8 cellular contexts compared by ENCODE assay signal in genomic region chr22:20550851-20551744, GRCh38. TPM values are rescaled to one million over a fixed set of nuclear protein-coding genes. Genes with fewer than 3 reads are reported as not detected.
A peak's percentile ranks its signal among the peaks of the same experiment; 100 is the strongest.
DNase-seq lines count a peak whose midpoint lies in the region; ATAC-seq and TF ChIP-seq lines count a peak whose summit lies in the region.

No MANE protein-coding gene starts in this region.

- H3K4me2 ChIP-seq in PC-3 (ENCODE audit: low read length): no peak overlapping the region

- H3K27ac ChIP-seq in HUES48 (ENCODE audit: low read depth, low read length) (peak overlapping the region; percentile 59), psoas muscle (peak overlapping the region; percentile 93), PC-3 (ENCODE audit: low read length) (no peak overlapping the region)

- no peak overlapping the region for H3K4me3 ChIP-seq in HUES48 (ENCODE audit: low read depth, low read length)
- H3K4me3 ChIP-seq in psoas muscle: no peak overlapping the region
- H3K4me3 ChIP-seq in PC-3 (ENCODE audit: low read length): no peak overlapping the region

- H3K9me2 ChIP-seq in PC-3 (replicated peaks; ENCODE audit: low read length): no peaks in the 10 kb centered on the region

- intact Hi-C loops in Right ventricle myocardium superior (cut with DNase I) (loop anchor here (5.0 kb wide), 1 partner anchor 44 kb away; the partner anchor contains the start of gene MED15), psoas muscle (cut with DNase I) (loop anchor here (5.0 kb wide), 1 partner anchor 34 kb away; no protein-coding TSS in a partner anchor), PC-3 (cut with micrococcal nuclease) (no loop called here)

- no peak overlapping the region for H2AFZ ChIP-seq in PC-3 (ENCODE audit: low read length)

- H3K9me3 Mint-ChIP-seq in activated naive CD4-positive, alpha-beta T cell treated with anti-CD3 and anti-CD28 coated beads, Interleukin-2, amount 50 U/mL, for 24 hours: no peaks in the 10 kb centered on the region

- TF ChIP-seq CTCF in psoas muscle (IDR thresholded peaks at IDR 0.05) (no peak), PC-3 (conservative IDR thresholded peaks at IDR 0.05; ENCODE audit: low read depth, low read length) (no peak)

- peaks cover 65% of the 10 kb centered on the region for H3K79me2 ChIP-seq in PC-3 (ENCODE audit: low read length)

- DNase-seq in Right ventricle myocardium superior (no peak), psoas muscle (peak in 1 of 2 donors; percentile 58), H4 (ENCODE audit: low spot score) (no peak), PC-3 (no peak)

- ATAC-seq in Right ventricle myocardium superior (ENCODE audit: poor library complexity) (peak; percentile 24), psoas muscle (peak in 3 of 4 donors; percentile 23 to 35 (median 29)), GM19463 (IDR thresholded peaks at IDR 0.05; ENCODE audit: unreplicated experiment) (no peak), GM18511 (IDR thresholded peaks at IDR 0.05; ENCODE audit: unreplicated experiment) (no peak), PC-3 (no peak)

- no peaks in the 10 kb centered on the region for H3F3A ChIP-seq in PC-3 (ENCODE audit: low read length, unreplicated experiment)

- H3K4me1 ChIP-seq in HUES48 (ENCODE audit: control insufficient read depth, insufficient read depth, low read length) (peaks cover 16% of the 10 kb centered on the region; the same call in 1 of the 2 replicates), psoas muscle (peaks cover 93% of the 10 kb centered on the region), PC-3 (ENCODE audit: insufficient read depth, low read length) (no peaks in the 10 kb centered on the region)

- H3K36me3 ChIP-seq in HUES48 (ENCODE audit: control insufficient read depth, insufficient read depth, low read length) (peaks cover 36% of the 10 kb centered on the region), psoas muscle (ENCODE audit: insufficient read depth in 1 of 2, low read depth in 1 of 2) (peaks cover 0 to 5% of the 10 kb centered on the region in 2 donors), PC-3 (ENCODE audit: low read depth, low read length) (peaks cover 27% of the 10 kb centered on the region)

- peaks cover 8% of the 10 kb centered on the region; the same call in 1 of the 2 replicates for H4K20me1 ChIP-seq in PC-3 (ENCODE audit: low read length)

- H3K4me3 Mint-ChIP-seq in activated naive CD4-positive, alpha-beta T cell treated with anti-CD3 and anti-CD28 coated beads, Interleukin-2, amount 50 U/mL, for 24 hours: peak overlapping the region; percentile 77

- WGBS in psoas muscle, 3 donors: 50 to 65% (median 51%) methylated on average over 27 of the region's 27 CpGs

- peaks cover 7% of the 10 kb centered on the region for H3K36me3 Mint-ChIP-seq in activated naive CD4-positive, alpha-beta T cell treated with anti-CD3 and anti-CD28 coated beads, Interleukin-2, amount 50 U/mL, for 24 hours

- peak overlapping the region; percentile 92 for H3K27ac Mint-ChIP-seq in activated naive CD4-positive, alpha-beta T cell treated with anti-CD3 and anti-CD28 coated beads, Interleukin-2, amount 50 U/mL, for 24 hours

- H3K9me3 ChIP-seq in HUES48 (ENCODE audit: control insufficient read depth, insufficient read depth, low read length): no peaks in the 10 kb centered on the region
- H3K9me3 ChIP-seq in psoas muscle: no peaks in the 10 kb centered on the region
- no peaks in the 10 kb centered on the region for H3K9me3 ChIP-seq in PC-3 (ENCODE audit: low read length)

- H3K9ac ChIP-seq in HUES48 (ENCODE audit: low read depth, low read length) (no peak overlapping the region), PC-3 (ENCODE audit: low read length) (no peak overlapping the region)

- no TSS peak for BruUV-seq in PC-3 (replicated peaks; lab: Mats Ljungman, UMichigan)

- H3K27me3 Mint-ChIP-seq in activated naive CD4-positive, alpha-beta T cell treated with anti-CD3 and anti-CD28 coated beads, Interleukin-2, amount 50 U/mL, for 24 hours: no peaks in the 10 kb centered on the region

- POLR2A ChIA-PET in PC-3 (lab: Charles Lee; ENCODE audit: unreplicated experiment): no interaction called here

- CTCF ChIA-PET in PC-3 (lab: Charles Lee): no interaction called here

- peaks cover 80% of the 10 kb centered on the region for H3K4me1 Mint-ChIP-seq in activated naive CD4-positive, alpha-beta T cell treated with anti-CD3 and anti-CD28 coated beads, Interleukin-2, amount 50 U/mL, for 24 hours

- H3K27me3 ChIP-seq in HUES48 (ENCODE audit: control insufficient read depth, insufficient read depth, low read length) (no peaks in the 10 kb centered on the region), psoas muscle (ENCODE audit: insufficient read depth in 3 of 3, low read length in 2 of 3) (no peaks in the 10 kb centered on the region), PC-3 (ENCODE audit: low read length) (no peaks in the 10 kb centered on the region)

RNA-seq across cellular contexts. Expression of gene MED15, which starts 43.7 kb away (rescaled TPM):
- total RNA-seq in Right ventricle myocardium superior: 36.3 TPM
- total RNA-seq in psoas muscle: 10 to 100 TPM; 46.4 to 94.8 (median 73.6) TPM
- 10 to 100 TPM; 33.8 to 61.5 (median 41.5) TPM for polyA plus RNA-seq in psoas muscle
- 5.7 and 9.1 TPM in 2 replicates for total RNA-seq in H4 (2014; rRNA removed; shearing (Covaris generic))
- total RNA-seq in PC-3 (2014; rRNA removed): 55.9 and 71.3 TPM in 2 replicates

RNA-seq across cellular contexts. Expression of gene KLHL22, which starts 55.5 kb away (rescaled TPM):
- total RNA-seq in Right ventricle myocardium superior (13.5 TPM), psoas muscle (10 to 100 TPM; 14.6 to 24.3 (median 16.8) TPM), PC-3 (2014; rRNA removed) (14.8 TPM in 2 replicates)
- 10 to 100 TPM in 1 of 3 donors, 1 to 10 TPM in 2; 8.4 to 13.9 (median 9.2) TPM for polyA plus RNA-seq in psoas muscle
- total RNA-seq in H4 (2014; rRNA removed; shearing (Covaris generic)): 8.6 and 13.7 TPM in 2 replicates

Comparison
In these comparisons a context has a peak if more than half of its experiments do, and no peak if none do; other contexts are left out.
1. ATAC-seq: peak in Right ventricle myocardium superior (single experiment) and psoas muscle (3 of 4); none in GM19463 (single experiment), GM18511 (single experiment) and PC-3 (single experiment).